In the genomic region with DNA sequence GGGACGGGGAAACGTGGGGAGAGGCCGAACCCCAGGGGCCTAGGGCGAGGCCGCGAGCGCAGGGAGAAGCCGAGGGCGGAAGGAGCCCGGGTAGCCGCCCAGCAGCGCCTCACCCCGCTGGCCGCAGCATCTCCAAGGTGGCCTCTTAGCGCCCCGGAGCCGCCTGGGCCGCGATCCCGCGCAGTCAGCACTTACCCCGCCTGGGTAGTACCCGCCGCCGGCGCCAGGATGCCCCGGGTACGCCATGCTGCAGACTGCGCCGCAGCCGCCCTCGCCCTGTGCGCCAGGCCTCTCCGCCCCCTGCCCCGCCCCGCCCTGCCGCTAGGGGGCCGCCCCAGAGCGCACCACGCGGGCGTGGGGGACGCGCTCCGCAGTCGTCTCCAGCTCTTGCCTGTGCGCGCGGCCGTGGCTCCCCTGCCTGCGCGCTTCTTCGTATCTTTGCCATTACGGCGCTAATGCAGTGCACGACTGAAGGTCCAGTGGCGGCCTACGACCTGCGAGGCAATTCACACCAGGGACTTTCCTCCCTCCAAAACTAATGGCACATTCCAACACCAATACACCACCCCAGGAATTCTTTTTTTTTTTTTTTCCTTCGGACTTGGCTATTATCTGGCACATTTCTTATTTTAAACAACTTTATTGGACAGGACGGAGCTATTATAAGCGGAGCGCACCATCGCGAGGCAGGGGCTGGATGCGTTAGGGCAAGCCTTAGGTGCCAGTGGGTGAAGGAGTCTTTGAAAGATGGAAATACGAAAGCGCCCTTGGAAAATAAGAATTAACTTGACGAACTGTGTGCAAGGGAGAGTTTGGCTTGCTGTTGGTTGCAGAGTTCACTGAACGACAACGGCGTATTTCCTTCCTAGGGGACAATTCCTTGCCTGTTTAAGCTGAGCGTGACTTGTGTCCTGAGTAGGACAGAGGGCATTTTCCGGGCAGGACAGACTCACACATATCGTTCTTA, we compare ENCODE assay signal across 8 cellular contexts. TPM values are rescaled to one million over a fixed set of nuclear protein-coding genes. Genes with fewer than 3 reads are reported as not detected.
DNase-seq lines count a peak whose midpoint lies in the region; ATAC-seq, FAIRE-seq and TF ChIP-seq lines count a peak whose summit lies in the region.

A gene with protein sequence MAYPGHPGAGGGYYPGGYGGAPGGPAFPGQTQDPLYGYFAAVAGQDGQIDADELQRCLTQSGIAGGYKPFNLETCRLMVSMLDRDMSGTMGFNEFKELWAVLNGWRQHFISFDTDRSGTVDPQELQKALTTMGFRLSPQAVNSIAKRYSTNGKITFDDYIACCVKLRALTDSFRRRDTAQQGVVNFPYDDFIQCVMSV (minus strand): TSS at position 258 of the 967 bp plus-strand sequence. CDS start 12 bp downstream, at position 246.

- POLR2A ChIA-PET in activated CD4-positive, alpha-beta T cell treated with anti-CD3 and anti-CD28 coated beads, Interleukin-2, amount 10 ng/mL, durations not matched to agents 7 days and 5 days (lab: Charles Lee), result no interaction called here
- POLR2A ChIA-PET in HepG2 (lab: Yijun Ruan, JAX), result no interaction called here

- H3K27ac Mint-ChIP-seq in activated CD4-positive, alpha-beta T cell treated with anti-CD3 and anti-CD28 coated beads, Interleukin-2, amount 10 ng/mL, durations not matched to agents 7 days and 5 days, result peak within 1 kb of the TSS; percentile 98

- no peak within 1 kb of the TSS for H2AFZ ChIP-seq in HepG2 (ENCODE audit: low read length)

- H3K9me3 ChIP-seq in HepG2 (ENCODE audit: low read length), result no peaks in the 10 kb centered on the region

- no peaks in the 10 kb centered on the region for H3K4me1 ChIP-seq in HepG2 (ENCODE audit: insufficient read depth, low read length)

- in situ Hi-C loops in HepG2 (cut with HindIII; ENCODE audit: extremely low pct_ligation_motif_present, low pct_unique_long_range_greater_than_20kb), result no loop called here

- peak in 13 of 14 donors; percentile 60 to 93 (median 81) for DNase-seq in C1 segment of cervical spinal cord (lab: John Stamatoyannopoulos, UW)
- peak; percentile 68 for DNase-seq in GM19238 (ENCODE audit: insufficient read length, low spot score)
- DNase-seq in NCI-H524 treated with DMSO at 0.1 percent for 48 hours (lab: John Stamatoyannopoulos, UW), result peak; percentile 60
- DNase-seq in activated CD4-positive, alpha-beta T cell treated with anti-CD3 and anti-CD28 coated beads, Interleukin-2, amount 10 ng/mL, durations not matched to agents 7 days and 5 days, result peak; percentile 90
- peak; percentile 75 for DNase-seq in dedifferentiated amniotic fluid mesenchymal stem cell (ENCODE audit: extremely low spot score)
- no peak for DNase-seq in HepG2 (ENCODE audit: low spot score)
- peak; percentile 91 for DNase-seq in stimulated activated CD4-positive, alpha-beta T cell treated with anti-CD3 and anti-CD28 coated beads, Interleukin-4, amount 100 ng/mL, for 1 hour

- TF ChIP-seq RAD21 in HepG2 (CRISPR knock-in tag; IDR thresholded peaks at IDR 0.05), result no peak

- H3K9ac ChIP-seq in HepG2 (ENCODE audit: insufficient read depth, low read depth, low read length), result no peak within 1 kb of the TSS

- no peak within 1 kb of the TSS for H3K4me3 ChIP-seq in HepG2 (replicated peaks in 1 of 3; ENCODE audit: insufficient read depth in 1 of 3, low read depth in 2 of 3, low read length in 3 of 3)

- CTCF ChIA-PET in activated CD4-positive, alpha-beta T cell treated with anti-CD3 and anti-CD28 coated beads, Interleukin-2, amount 10 ng/mL, durations not matched to agents 7 days and 5 days (lab: Charles Lee), result interaction anchor here (0.5 to 1.6 kb wide), 10 partner anchors 8 to 1640 kb away, joined by 3 to 5 read pairs (median 4); no protein-coding TSS in a partner anchor
- CTCF ChIA-PET in HepG2 (lab: Yijun Ruan, JAX; ENCODE audit: low intra/inter-chr PET ratio, low total read pairs), result no interaction called here

- H3K9me3 Mint-ChIP-seq in activated CD4-positive, alpha-beta T cell treated with anti-CD3 and anti-CD28 coated beads, Interleukin-2, amount 10 ng/mL, durations not matched to agents 7 days and 5 days, result no peaks in the 10 kb centered on the region

- H3K4me1 Mint-ChIP-seq in activated CD4-positive, alpha-beta T cell treated with anti-CD3 and anti-CD28 coated beads, Interleukin-2, amount 10 ng/mL, durations not matched to agents 7 days and 5 days, result peaks cover 33% of the 10 kb centered on the region

- ATAC-seq in HG03439 (IDR thresholded peaks at IDR 0.05; ENCODE audit: unreplicated experiment), result peak; percentile 64
- no peak for ATAC-seq in HepG2

- no peak for FAIRE-seq in HepG2 (lab: Jason Lieb, UNC)

- no TSS peak for BruUV-seq in HepG2 (replicated peaks; lab: Mats Ljungman, UMichigan)

- H3K27me3 Mint-ChIP-seq in activated CD4-positive, alpha-beta T cell treated with anti-CD3 and anti-CD28 coated beads, Interleukin-2, amount 10 ng/mL, durations not matched to agents 7 days and 5 days, result no peaks in the 10 kb centered on the region

- H3K36me3 ChIP-seq in HepG2 (replicated peaks in 1 of 2; ENCODE audit: control insufficient read depth in 1 of 2, insufficient read depth in 2 of 2, low read length in 2 of 2), result no peaks in the 10 kb centered on the region

- no peaks in the 10 kb centered on the region for H3K79me2 ChIP-seq in HepG2 (ENCODE audit: insufficient read depth, low read length)

- 83% methylated on average over 53 of the region's 75 CpGs for WGBS in HepG2 (ENCODE audit: low lambda C conversion rate)

- peak within 1 kb of the TSS; percentile 96 for H3K4me3 Mint-ChIP-seq in activated CD4-positive, alpha-beta T cell treated with anti-CD3 and anti-CD28 coated beads, Interleukin-2, amount 10 ng/mL, durations not matched to agents 7 days and 5 days

- peaks cover 3 to 21% of the 10 kb centered on the region in 2 experiments; a peak in 2 of 5 replicates for H3K27me3 ChIP-seq in HepG2 (ENCODE audit: control insufficient read depth in 1 of 2, insufficient read depth in 2 of 2, low read length in 2 of 2)

- no peaks in the 10 kb centered on the region for H4K20me1 ChIP-seq in HepG2 (ENCODE audit: insufficient read depth, low read length)

- no peak for TF ChIP-seq CTCF in HepG2 (CRISPR knock-in tag; IDR thresholded peaks at IDR 0.05)

- intact Hi-C loops in HepG2 (cut with micrococcal nuclease; ENCODE audit: unreplicated experiment), result no loop called here

- TF ChIP-seq EP300 in HepG2 (IDR thresholded peaks at IDR 0.05; ENCODE audit: low read depth in 2 of 2, low read length in 2 of 2), result no peak
- no peak for TF ChIP-seq EP300 in HepG2 (CRISPR knock-in tag; IDR thresholded peaks at IDR 0.05; ENCODE audit: borderline replicate concordance)

- H3K27ac ChIP-seq in HepG2 (ENCODE audit: extremely low read length, insufficient read depth, low read length), result no peak within 1 kb of the TSS

- no peak within 1 kb of the TSS for H3K4me2 ChIP-seq in HepG2 (ENCODE audit: low read depth, low read length)

- no peak for TF ChIP-seq POLR2A in HepG2 (IDR thresholded peaks at IDR 0.05; ENCODE audit: insufficient read depth in 1 of 2, low read depth in 2 of 2, low read length in 2 of 2)

- peaks cover 18% of the 10 kb centered on the region for H3K36me3 Mint-ChIP-seq in activated CD4-positive, alpha-beta T cell treated with anti-CD3 and anti-CD28 coated beads, Interleukin-2, amount 10 ng/mL, durations not matched to agents 7 days and 5 days (ENCODE audit: low read depth)

TF ChIP-seq in HepG2, 621 proteins besides CTCF, POLR2A, EP300 and RAD21:
- no peak for TF ChIP-seq ZNF121 (CRISPR knock-in tag; IDR thresholded peaks at IDR 0.05)
- TF ChIP-seq, protein P1, sequence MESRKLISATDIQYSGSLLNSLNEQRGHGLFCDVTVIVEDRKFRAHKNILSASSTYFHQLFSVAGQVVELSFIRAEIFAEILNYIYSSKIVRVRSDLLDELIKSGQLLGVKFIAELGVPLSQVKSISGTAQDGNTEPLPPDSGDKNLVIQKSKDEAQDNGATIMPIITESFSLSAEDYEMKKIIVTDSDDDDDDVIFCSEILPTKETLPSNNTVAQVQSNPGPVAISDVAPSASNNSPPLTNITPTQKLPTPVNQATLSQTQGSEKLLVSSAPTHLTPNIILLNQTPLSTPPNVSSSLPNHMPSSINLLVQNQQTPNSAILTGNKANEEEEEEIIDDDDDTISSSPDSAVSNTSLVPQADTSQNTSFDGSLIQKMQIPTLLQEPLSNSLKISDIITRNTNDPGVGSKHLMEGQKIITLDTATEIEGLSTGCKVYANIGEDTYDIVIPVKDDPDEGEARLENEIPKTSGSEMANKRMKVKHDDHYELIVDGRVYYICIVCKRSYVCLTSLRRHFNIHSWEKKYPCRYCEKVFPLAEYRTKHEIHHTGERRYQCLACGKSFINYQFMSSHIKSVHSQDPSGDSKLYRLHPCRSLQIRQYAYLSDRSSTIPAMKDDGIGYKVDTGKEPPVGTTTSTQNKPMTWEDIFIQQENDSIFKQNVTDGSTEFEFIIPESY (CRISPR knock-in tag; IDR thresholded peaks at IDR 0.05), result peak; percentile 66; the same call in 1 of the 2 replicates

RNA-seq across cellular contexts. Expression of the gene that starts here (rescaled TPM):
- 100 to 1,000 TPM; 109 to 115 TPM for total RNA-seq in activated CD4-positive, alpha-beta T cell treated with anti-CD3 and anti-CD28 coated beads, Interleukin-2, amount 10 ng/mL, durations not matched to agents 7 days and 5 days
- total RNA-seq in HepG2 (2016; rRNA removed; fragmentation: Illumina TruSeq; extraction: Trizol), result 0.33 TPM in 1 of 2 replicates, not detected in the other
- total RNA-seq in HepG2 (2016; cell fraction: cytosol; rRNA removed; fragmentation: Illumina TruSeq; extraction: Trizol; ENCODE audit: low read depth), result not detected in 2 replicates
- total RNA-seq in HepG2 (2016; cell fraction: insoluble cytoplasmic fraction; rRNA removed; fragmentation: Illumina TruSeq; extraction: Trizol), result 0.51 TPM in 1 of 2 replicates, not detected in the other
- not detected in 2 replicates for total RNA-seq in HepG2 (2016; cell fraction: membrane; rRNA removed; fragmentation: Illumina TruSeq; extraction: Trizol)
- total RNA-seq in HepG2 (2016; cell fraction: nucleus; rRNA removed; fragmentation: Illumina TruSeq; extraction: Trizol), result not detected in 2 replicates
- polyA plus RNA-seq in HepG2 (2011; rRNA removed), result 0.37 TPM in 1 of 2 replicates, not detected in the other
- polyA plus RNA-seq in HepG2 (2011; cell fraction: cytosol; rRNA removed), result 0.13 and 0.21 TPM in 2 replicates
- polyA plus RNA-seq in HepG2 (2011; cell fraction: nucleus; rRNA removed), result 0.43 TPM in 1 of 2 replicates, not detected in the other
- polyA plus RNA-seq in HepG2 (2012), result not detected in 2 replicates
- not detected in 2 replicates for polyA plus RNA-seq in HepG2 (2016; cell fraction: cytosol; fragmentation: Illumina TruSeq; extraction: Trizol; ENCODE audit: low read depth)
- 0.29 TPM in 1 of 2 replicates, not detected in the other for polyA plus RNA-seq in HepG2 (2016; cell fraction: insoluble cytoplasmic fraction; fragmentation: Illumina TruSeq; extraction: Trizol; ENCODE audit: low read depth)
- not detected in 2 replicates for polyA plus RNA-seq in HepG2 (2016; cell fraction: membrane; fragmentation: Illumina TruSeq; extraction: Trizol; ENCODE audit: low read depth)
- polyA plus RNA-seq in HepG2 (2016; cell fraction: nucleus; fragmentation: Illumina TruSeq; extraction: Trizol; ENCODE audit: insufficient read depth, low read depth), result not detected in 2 replicates
- polyA minus RNA-seq in HepG2 (2011; rRNA and poly(A)+ RNA removed; ENCODE audit: low replicate concordance), result 30.8 TPM in 1 of 2 replicates, not detected in the other
- polyA minus RNA-seq in HepG2 (2011; cell fraction: cytosol; rRNA and poly(A)+ RNA removed), result not detected in 2 replicates
- not detected in 2 replicates for polyA minus RNA-seq in HepG2 (2011; cell fraction: nucleus; rRNA and poly(A)+ RNA removed)

Comparison
In these comparisons a context has a peak if more than half of its experiments do, and no peak if none do; other contexts are left out.
1. RNA of the gene that starts here (total RNA-seq): 109 to 115 TPM in activated CD4-positive, alpha-beta T cell treated with anti-CD3 and anti-CD28 coated beads, Interleukin-2, amount 10 ng/mL, durations not matched to agents 7 days and 5 days; 0.33 to 0.51 TPM in HepG2; every median in the first group is over 10 times any median in the second.